In genomic region chr1:219778793-219779369, GRCh38 we compare ENCODE assay signal across 36 cellular contexts.
"Had no signal": no experiment of that assay in that cellular context is flagged by ENCODE, and none has a peak within 500 bp of the region (broad histone marks: within the 10 kb centered on the region; RNA-seq: fewer than 3 reads in every experiment).

No MANE protein-coding gene starts in this region.

- H3K36me3 ChIP-seq: ascending aorta, brain microvascular endothelial cell, breast epithelium had no signal

- H3K4me3 ChIP-seq: ascending aorta, body of pancreas, breast epithelium had no signal

- H3K36me3 Mint-ChIP-seq: activated CD4-positive, alpha-beta memory T cell treated with anti-CD3 and anti-CD28 coated beads for 36 hours; activated naive CD4-positive, alpha-beta T cell treated with anti-CD3 and anti-CD28 coated beads, Interleukin-2, amount 50 U/mL, for 72 hours; activated naive CD8-positive, alpha-beta T cell treated with anti-CD3 and anti-CD28 coated beads, Interleukin-2, amount 10 ng/mL, durations not matched to agents 7 days and 5 days had no signal

- H3K27me3 ChIP-seq: ascending aorta, body of pancreas, brain microvascular endothelial cell, breast epithelium had no signal

- H3K9me3 ChIP-seq: ascending aorta, body of pancreas, breast epithelium had no signal

- H3K4me1 ChIP-seq: ascending aorta, body of pancreas, breast epithelium had no signal

- H3K27ac ChIP-seq: ascending aorta, body of pancreas, brain microvascular endothelial cell, breast epithelium, VCaP had no signal

- DNase-seq: activated B cell treated with CpG ODN at 0.5 μM for 24 hours; activated CD4-positive, alpha-beta memory T cell treated with anti-CD3 and anti-CD28 coated beads for 36 hours; activated CD4-positive, alpha-beta T cell treated with anti-CD3 and anti-CD28 coated beads for 4 hours; activated CD4-positive, alpha-beta T cell treated with anti-CD3 and anti-CD28 coated beads, Interleukin-2, amount 10 ng/mL, durations not matched to agents 24 days and 14 days; activated CD4-positive, alpha-beta T cell treated with anti-CD3 and anti-CD28 coated beads, Interleukin-2, amount 50 U/mL, for 1 hour; activated CD4-positive, alpha-beta T cell treated with anti-CD3 and anti-CD28 coated beads, Interleukin-2, amount 50 U/mL, for 4 hours; activated CD4-positive, CD25-positive, alpha-beta regulatory T cell treated with anti-CD3 and anti-CD28 coated beads, Interleukin-2, amount 50 U/mL, for 72 hours; activated CD8-positive, alpha-beta memory T cell treated with anti-CD3 and anti-CD28 coated beads, Interleukin-2, amount 50 U/mL, for 4 hours; activated CD8-positive, alpha-beta T cell treated with anti-CD3 and anti-CD28 coated beads for 36 hours; activated effector memory CD4-positive, alpha-beta T cell treated with anti-CD3 and anti-CD28 coated beads, Interleukin-2, amount 50 U/mL, for 16 hours; activated gamma-delta T cell treated with Interleukin-2 at 50 U/mL for 16 hours; activated naive CD4-positive, alpha-beta T cell; activated naive CD4-positive, alpha-beta T cell treated with anti-CD3 and anti-CD28 coated beads for 36 hours; activated naive CD4-positive, alpha-beta T cell treated with anti-CD3 and anti-CD28 coated beads, Interleukin-2, amount 50 U/mL, for 16 hours; activated naive CD8-positive, alpha-beta T cell treated with anti-CD3 and anti-CD28 coated beads, Interleukin-2, amount 10 ng/mL, durations not matched to agents 7 days and 5 days; activated naive CD8-positive, alpha-beta T cell treated with anti-CD3 and anti-CD28 coated beads, Interleukin-2, amount 50 U/mL, for 24 hours; activated T-cell treated with anti-CD3 and anti-CD28 coated beads for 4 hours; activated T-cell treated with anti-CD3 and anti-CD28 coated beads, Interleukin-2, amount 50 U/mL, for 1 hour; activated T-cell treated with anti-CD3 and anti-CD28 coated beads, Interleukin-2, amount 50 U/mL, for 4 hours; activated T-cell treated with anti-CD3 and anti-CD28 coated beads, Interleukin-2, amount 50 U/mL, for 72 hours; amygdala; anterior cingulate cortex; body of pancreas; brain microvascular endothelial cell; central memory CD4-positive, alpha-beta T cell; T-helper 1 cell; T-helper 2 cell; T-helper 9 cell had no signal

- H3K27me3 Mint-ChIP-seq: activated CD4-positive, alpha-beta memory T cell treated with anti-CD3 and anti-CD28 coated beads for 36 hours; activated CD4-positive, alpha-beta T cell treated with anti-CD3 and anti-CD28 coated beads, Interleukin-2, amount 10 ng/mL, durations not matched to agents 24 days and 14 days; activated CD8-positive, alpha-beta T cell treated with anti-CD3 and anti-CD28 coated beads for 36 hours; activated naive CD8-positive, alpha-beta T cell treated with anti-CD3 and anti-CD28 coated beads, Interleukin-2, amount 10 ng/mL, durations not matched to agents 7 days and 5 days; activated T-helper 17 cell treated with anti-CD3 and anti-CD28 coated beads, Interleukin-2, amount 50 U/mL, for 72 hours had no signal

- H3K27ac Mint-ChIP-seq: activated B cell treated with CpG ODN at 0.5 μM for 24 hours; activated CD4-positive, alpha-beta memory T cell treated with anti-CD3 and anti-CD28 coated beads for 36 hours; activated CD4-positive, alpha-beta T cell treated with anti-CD3 and anti-CD28 coated beads, Interleukin-2, amount 10 ng/mL, durations not matched to agents 24 days and 14 days; activated CD8-positive, alpha-beta T cell treated with anti-CD3 and anti-CD28 coated beads for 36 hours; activated naive CD4-positive, alpha-beta T cell treated with anti-CD3 and anti-CD28 coated beads for 36 hours; activated naive CD4-positive, alpha-beta T cell treated with anti-CD3 and anti-CD28 coated beads, Interleukin-2, amount 50 U/mL, for 72 hours; activated naive CD8-positive, alpha-beta T cell treated with anti-CD3 and anti-CD28 coated beads, Interleukin-2, amount 10 ng/mL, durations not matched to agents 7 days and 5 days; activated naive CD8-positive, alpha-beta T cell treated with anti-CD3 and anti-CD28 coated beads, Interleukin-2, amount 50 U/mL, for 24 hours; activated T-cell treated with anti-CD3 and anti-CD28 coated beads, Interleukin-2, amount 50 U/mL, for 72 hours; activated T-helper 1 cell treated with anti-CD3 and anti-CD28 coated beads, Interleukin-12 subunit alpha, Interleukin-12 subunit beta, Interleukin-2, Interleukin-4 antibody, amounts not matched to agents 30 ng/mL and 10 ng/mL and 1 ng/mL, durations not matched to agents 14 hours and 24 hours and 36 hours; activated T-helper 17 cell treated with anti-CD3 and anti-CD28 coated beads, Interleukin-2, amount 50 U/mL, for 72 hours; T-helper 1 cell treated with Interleukin-12 subunit alpha and Interleukin-12 subunit beta and Interleukin-4 antibody, amounts not matched to agents 30 μg/mL and 1 μg/mL, for 36 hours; T-helper 2 cell treated with Interferon-gamma antibody and Interleukin-4, amounts not matched to agents 5 μg/mL and 100 μg/mL, for 36 hours had no signal

- H3K4me3 Mint-ChIP-seq: activated B cell treated with CpG ODN at 0.5 μM for 24 hours; activated CD4-positive, alpha-beta memory T cell treated with anti-CD3 and anti-CD28 coated beads for 36 hours; activated CD4-positive, alpha-beta T cell treated with anti-CD3 and anti-CD28 coated beads, Interleukin-2, amount 10 ng/mL, durations not matched to agents 24 days and 14 days; activated CD8-positive, alpha-beta T cell treated with anti-CD3 and anti-CD28 coated beads for 36 hours; activated naive CD4-positive, alpha-beta T cell treated with anti-CD3 and anti-CD28 coated beads for 36 hours; activated naive CD8-positive, alpha-beta T cell treated with anti-CD3 and anti-CD28 coated beads, Interleukin-2, amount 10 ng/mL, durations not matched to agents 7 days and 5 days; activated naive CD8-positive, alpha-beta T cell treated with anti-CD3 and anti-CD28 coated beads, Interleukin-2, amount 50 U/mL, for 24 hours; activated T-cell treated with anti-CD3 and anti-CD28 coated beads, Interleukin-2, amount 50 U/mL, for 4 hours; activated T-cell treated with anti-CD3 and anti-CD28 coated beads, Interleukin-2, amount 50 U/mL, for 72 hours; activated T-helper 1 cell treated with anti-CD3 and anti-CD28 coated beads, Interleukin-12 subunit alpha, Interleukin-12 subunit beta, Interleukin-2, Interleukin-4 antibody, amounts not matched to agents 30 ng/mL and 10 ng/mL and 1 ng/mL, durations not matched to agents 14 hours and 24 hours and 36 hours; activated T-helper 17 cell treated with anti-CD3 and anti-CD28 coated beads, Interleukin-2, amount 50 U/mL, for 72 hours; T-helper 1 cell treated with Interleukin-12 subunit alpha and Interleukin-12 subunit beta and Interleukin-4 antibody, amounts not matched to agents 30 μg/mL and 1 μg/mL, for 36 hours; T-helper 2 cell treated with Interferon-gamma antibody and Interleukin-4, amounts not matched to agents 5 μg/mL and 100 μg/mL, for 36 hours had no signal

- H3K9me3 Mint-ChIP-seq: activated CD4-positive, alpha-beta memory T cell treated with anti-CD3 and anti-CD28 coated beads for 36 hours; activated CD4-positive, alpha-beta T cell treated with anti-CD3 and anti-CD28 coated beads, Interleukin-2, amount 10 ng/mL, durations not matched to agents 24 days and 14 days; activated CD8-positive, alpha-beta T cell treated with anti-CD3 and anti-CD28 coated beads for 36 hours; activated naive CD4-positive, alpha-beta T cell treated with anti-CD3 and anti-CD28 coated beads for 36 hours; activated T-helper 1 cell treated with anti-CD3 and anti-CD28 coated beads, Interleukin-12 subunit alpha, Interleukin-12 subunit beta, Interleukin-2, Interleukin-4 antibody, amounts not matched to agents 30 ng/mL and 10 ng/mL and 1 ng/mL, durations not matched to agents 14 hours and 24 hours and 36 hours; T-helper 1 cell treated with Interleukin-12 subunit alpha and Interleukin-12 subunit beta and Interleukin-4 antibody, amounts not matched to agents 30 μg/mL and 1 μg/mL, for 36 hours; T-helper 2 cell treated with Interferon-gamma antibody and Interleukin-4, amounts not matched to agents 5 μg/mL and 100 μg/mL, for 36 hours had no signal

- ATAC-seq: activated CD8-positive, alpha-beta T cell treated with anti-CD3 and anti-CD28 coated beads for 36 hours; activated naive CD4-positive, alpha-beta T cell treated with anti-CD3 and anti-CD28 coated beads, Interleukin-2, amount 50 U/mL, for 72 hours; activated naive CD8-positive, alpha-beta T cell treated with anti-CD3 and anti-CD28 coated beads, Interleukin-2, amount 50 U/mL, for 24 hours; activated T-cell treated with anti-CD3 and anti-CD28 coated beads, Interleukin-2, amount 50 U/mL, for 4 hours; activated T-cell treated with anti-CD3 and anti-CD28 coated beads, Interleukin-2, amount 50 U/mL, for 72 hours; activated T-helper 17 cell treated with anti-CD3 and anti-CD28 coated beads, Interleukin-2, amount 50 U/mL, for 72 hours; body of pancreas had no signal

- H3K4me1 Mint-ChIP-seq: activated CD4-positive, alpha-beta T cell treated with anti-CD3 and anti-CD28 coated beads, Interleukin-2, amount 10 ng/mL, durations not matched to agents 24 days and 14 days; activated naive CD8-positive, alpha-beta T cell treated with anti-CD3 and anti-CD28 coated beads, Interleukin-2, amount 10 ng/mL, durations not matched to agents 7 days and 5 days; activated naive CD8-positive, alpha-beta T cell treated with anti-CD3 and anti-CD28 coated beads, Interleukin-2, amount 50 U/mL, for 24 hours; activated T-helper 17 cell treated with anti-CD3 and anti-CD28 coated beads, Interleukin-2, amount 50 U/mL, for 72 hours had no signal
